ENCODE assay signal across 15 cellular contexts in genomic region chr4:86522349-86522748, GRCh38.
DNase-seq lines count a peak whose midpoint lies in the region; ATAC-seq and TF ChIP-seq lines count a peak whose summit lies in the region.
"Had no signal": no experiment of that assay in that cellular context is flagged by ENCODE, and none has a peak within 500 bp of the region (broad histone marks: within the 10 kb centered on the region; RNA-seq: fewer than 3 reads in every experiment).

No MANE protein-coding gene starts in this region.

- no peaks in the 10 kb centered on the region for H3K9me3 ChIP-seq in Karpas-422 (ENCODE audit: low read length)

- H3K36me3 ChIP-seq in Karpas-422 (ENCODE audit: insufficient read depth, low read length), result no peaks in the 10 kb centered on the region
- H3K36me3 ChIP-seq: spleen, tibial nerve had no signal

- no peak overlapping the region for H3K4me2 ChIP-seq in Karpas-422 (ENCODE audit: low read depth, low read length, poor library complexity, severe bottlenecking)

- ATAC-seq in GM21576 (IDR thresholded peaks at IDR 0.05; ENCODE audit: unreplicated experiment), result no peak

- H4K20me1 ChIP-seq in Karpas-422 (ENCODE audit: insufficient read depth, low read depth, low read length), result no peaks in the 10 kb centered on the region

- H3K9me2 ChIP-seq in Karpas-422 (replicated peaks; ENCODE audit: insufficient read depth, low read length), result no peaks in the 10 kb centered on the region

- no peak overlapping the region for H3K4me3 ChIP-seq in Karpas-422 (ENCODE audit: low read length)
- H3K4me3 ChIP-seq: lung, spleen, tibial nerve had no signal

- H2AFZ ChIP-seq in Karpas-422 (ENCODE audit: low read length), result no peak overlapping the region

- TF ChIP-seq CTCF in VCaP (conservative IDR thresholded peaks at IDR 0.05), result peak; percentile 80

- H3K9ac ChIP-seq in Karpas-422 (ENCODE audit: low read length), result no peak overlapping the region

- H3K79me2 ChIP-seq in Karpas-422 (ENCODE audit: low read length), result no peaks in the 10 kb centered on the region

- no peaks in the 10 kb centered on the region for H3K27me3 ChIP-seq in Karpas-422 (ENCODE audit: low read length)
- H3K27me3 ChIP-seq: tibial nerve had no signal

- H3K4me1 ChIP-seq in Karpas-422 (ENCODE audit: low read length), result no peaks in the 10 kb centered on the region
- H3K4me1 ChIP-seq: tibial nerve had no signal

- DNase-seq in ELR (ENCODE audit: low read depth), result peak; percentile 26
- DNase-seq in Karpas-422, result peak; percentile 45
- peak; percentile 18 for DNase-seq in iris pigment epithelial cell (ENCODE audit: low read depth)
- DNase-seq in nucleus accumbens (lab: John Stamatoyannopoulos, UW), result no peak
- no peak for DNase-seq in iPS-NIHi11 (ENCODE audit: low spot score)
- no peak for DNase-seq in GM19238 (ENCODE audit: insufficient read length, low spot score)
- DNase-seq: activated CD4-positive, alpha-beta T cell treated with anti-CD3 and anti-CD28 coated beads for 1 hour; activated T-cell treated with anti-CD3 and anti-CD28 coated beads, Interleukin-2, amount 50 U/mL, for 48 hours; DMS 273 treated with DMSO at 0.1 percent for 48 hours; NCI-H146; spleen had no signal

- no peak overlapping the region for H3K27ac ChIP-seq in Karpas-422 (ENCODE audit: low read length)
- no peak overlapping the region for H3K27ac ChIP-seq in VCaP
- H3K27ac ChIP-seq: tibial nerve had no signal

Comparison
In these comparisons a context has a peak if more than half of its experiments do, and no peak if none do; other contexts are left out.
1. DNase-seq: peak in ELR (single experiment), Karpas-422 (single experiment) and iris pigment epithelial cell (single experiment); none in nucleus accumbens (0 of 56), iPS-NIHi11 (single experiment) and GM19238 (single experiment).